In the genomic region with DNA sequence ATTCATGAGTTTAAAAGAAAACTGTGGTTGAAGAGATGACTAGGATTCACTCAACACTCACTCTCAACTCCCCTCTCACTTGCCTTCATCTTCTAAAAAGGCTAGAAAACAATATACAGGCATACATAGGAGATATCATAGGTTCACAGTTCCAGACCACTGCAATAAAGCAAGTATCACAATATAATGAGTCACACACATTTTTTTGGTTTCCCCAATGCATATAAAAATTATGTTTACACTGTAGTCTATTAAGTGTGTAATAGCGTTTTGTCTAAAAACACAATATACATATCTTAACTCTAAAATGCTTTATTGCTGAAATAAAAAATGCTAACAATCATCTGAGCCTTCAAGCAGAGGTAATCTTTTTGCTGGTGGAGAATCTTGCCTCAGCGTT, we compare ENCODE assay signal across 7 cellular contexts.
"Had no signal": no experiment of that assay in that cellular context is flagged by ENCODE, and none has a peak within 500 bp of the region (broad histone marks: within the 10 kb centered on the region; RNA-seq: fewer than 3 reads in every experiment).

No MANE protein-coding gene starts in this region.

- ATAC-seq: HepG2, K562 had no signal

- H3K4me3 ChIP-seq: K562 had no signal

- DNase-seq: IMR-90, KBM-7, KG1 had no signal

- H3K9ac ChIP-seq: KMS-11 had no signal

- H3K4me2 ChIP-seq: KMS-11 had no signal

- H3K27ac ChIP-seq: HL-60, KMS-11 had no signal
